8 cellular contexts compared by ENCODE assay signal in genomic region chr2:161166538-161167409, GRCh38. TPM values are rescaled to one million over a fixed set of nuclear protein-coding genes. Genes with fewer than 3 reads are reported as not detected.
DNase-seq lines count a peak whose midpoint lies in the region; ATAC-seq and TF ChIP-seq lines count a peak whose summit lies in the region.

No MANE protein-coding gene starts in this region.

- no peak overlapping the region for H3K4me3 ChIP-seq in mucosa of descending colon
- no peak overlapping the region for H3K4me3 ChIP-seq in testis

- intact Hi-C loops in activated CD8-positive, alpha-beta T cell treated with anti-CD3 and anti-CD28 coated beads for 36 hours (cut with micrococcal nuclease), result loop anchor here (2.0 to 10.0 kb wide), 3 partner anchors 28 to 788 kb away; no protein-coding TSS in a partner anchor
- intact Hi-C loops in mucosa of descending colon (cut with DNase I, micrococcal nuclease), result no loop called here
- intact Hi-C loops in testis (cut with DNase I; ENCODE audit: low total_unique reads), result no loop called here

- no peak overlapping the region for H3K27ac ChIP-seq in testis

- no peaks in the 10 kb centered on the region for H3K27me3 ChIP-seq in testis

- 94 to 96% methylated on average over 6 of the region's 6 CpGs for WGBS in testis, 2 donors

- peaks cover 6% of the 10 kb centered on the region for H3K9me3 Mint-ChIP-seq in activated CD8-positive, alpha-beta T cell treated with anti-CD3 and anti-CD28 coated beads for 36 hours
- H3K9me3 Mint-ChIP-seq in progenitor cell of endocrine pancreas (ENCODE audit: low read depth), result no peaks in the 10 kb centered on the region

- POLR2A ChIA-PET in activated CD8-positive, alpha-beta T cell treated with anti-CD3 and anti-CD28 coated beads for 36 hours (lab: Charles Lee), result interaction anchor here (1.0 to 1.2 kb wide), 4 partner anchors 25 to 64 kb away, joined by 3 read pairs; no protein-coding TSS in a partner anchor

- no peak for TF ChIP-seq POLR2A in testis (IDR thresholded peaks at IDR 0.05)

- H3K9me3 ChIP-seq in mucosa of descending colon (no peaks in the 10 kb centered on the region), testis (no peaks in the 10 kb centered on the region)

- H3K4me3 Mint-ChIP-seq in activated CD8-positive, alpha-beta T cell treated with anti-CD3 and anti-CD28 coated beads for 36 hours, result peak overlapping the region; percentile 47
- H3K4me3 Mint-ChIP-seq in progenitor cell of endocrine pancreas (ENCODE audit: low read depth), result no peak overlapping the region

- peaks cover 90% of the 10 kb centered on the region for H3K4me1 Mint-ChIP-seq in activated CD8-positive, alpha-beta T cell treated with anti-CD3 and anti-CD28 coated beads for 36 hours (ENCODE audit: low read depth)
- H3K4me1 Mint-ChIP-seq in progenitor cell of endocrine pancreas (ENCODE audit: low read depth), result peaks cover 6% of the 10 kb centered on the region

- no peaks in the 10 kb centered on the region for H3K27me3 Mint-ChIP-seq in activated CD8-positive, alpha-beta T cell treated with anti-CD3 and anti-CD28 coated beads for 36 hours
- H3K27me3 Mint-ChIP-seq in progenitor cell of endocrine pancreas, result no peaks in the 10 kb centered on the region

- no peak for TF ChIP-seq CTCF in activated CD8-positive, alpha-beta T cell treated with anti-CD3 and anti-CD28 coated beads for 36 hours (IDR thresholded peaks at IDR 0.05)
- no peak for TF ChIP-seq CTCF in mucosa of descending colon (IDR thresholded peaks at IDR 0.05)
- TF ChIP-seq CTCF in progenitor cell of endocrine pancreas (IDR thresholded peaks at IDR 0.05; ENCODE audit: unreplicated experiment), result no peak
- no peak for TF ChIP-seq CTCF in testis (IDR thresholded peaks at IDR 0.05)

- ATAC-seq in HG03108 (IDR thresholded peaks at IDR 0.05; ENCODE audit: unreplicated experiment), result peak; percentile 70
- peak; percentile 89 for ATAC-seq in activated CD8-positive, alpha-beta T cell treated with anti-CD3 and anti-CD28 coated beads for 36 hours
- ATAC-seq in mucosa of descending colon, result peak; percentile 56

- CTCF ChIA-PET in activated CD8-positive, alpha-beta T cell treated with anti-CD3 and anti-CD28 coated beads for 36 hours (lab: Charles Lee), result interaction anchor here (0.9 to 2.1 kb wide), 3 partner anchors 10 to 56 kb away, joined by 3 to 6 read pairs (median 3); no protein-coding TSS in a partner anchor

- DNase-seq in GM19240 (ENCODE audit: insufficient read length, low spot score), result peak; percentile 11
- peak; percentile 87 for DNase-seq in activated CD8-positive, alpha-beta T cell treated with anti-CD3 and anti-CD28 coated beads for 36 hours
- DNase-seq in mucosa of descending colon, result no peak
- no peak for DNase-seq in progenitor cell of endocrine pancreas (ENCODE audit: low spot score, unreplicated experiment)
- DNase-seq in SHP77 treated with DMSO at 0.1 percent for 48 hours (lab: John Stamatoyannopoulos, UW), result no peak
- DNase-seq in NCI-H1436 treated with DMSO at 0.1 percent for 48 hours (lab: John Stamatoyannopoulos, UW), result no peak
- DNase-seq in testis, result no peak

- peaks cover 75% of the 10 kb centered on the region for H3K36me3 Mint-ChIP-seq in activated CD8-positive, alpha-beta T cell treated with anti-CD3 and anti-CD28 coated beads for 36 hours (ENCODE audit: low read depth)
- H3K36me3 Mint-ChIP-seq in progenitor cell of endocrine pancreas (ENCODE audit: insufficient read depth), result peaks cover 5% of the 10 kb centered on the region

- peak overlapping the region; percentile 92 for H3K27ac Mint-ChIP-seq in activated CD8-positive, alpha-beta T cell treated with anti-CD3 and anti-CD28 coated beads for 36 hours
- no peak overlapping the region for H3K27ac Mint-ChIP-seq in progenitor cell of endocrine pancreas

- peaks cover 16% of the 10 kb centered on the region for H3K4me1 ChIP-seq in mucosa of descending colon (ENCODE audit: low read depth)
- H3K4me1 ChIP-seq in testis, result peaks cover 3% of the 10 kb centered on the region

- H3K36me3 ChIP-seq in mucosa of descending colon (ENCODE audit: low read depth), result no peaks in the 10 kb centered on the region
- no peaks in the 10 kb centered on the region for H3K36me3 ChIP-seq in testis (ENCODE audit: low read depth, missing control alignments)

RNA-seq across cellular contexts. Expression of gene TANK, which starts 6.5 kb away (rescaled TPM):
- 10 to 100 TPM; 49.2 to 51.6 TPM for total RNA-seq in activated CD8-positive, alpha-beta T cell treated with anti-CD3 and anti-CD28 coated beads for 36 hours
- 10 to 100 TPM; 57.2 to 77.6 (median 57.2) TPM for total RNA-seq in mucosa of descending colon
- total RNA-seq in progenitor cell of endocrine pancreas, result 33.5 and 34.4 TPM in 2 replicates
- total RNA-seq in testis, result 10 to 100 TPM; 52.8 to 63.6 TPM
- 34.7 TPM for polyA plus RNA-seq in testis (ENCODE audit: insufficient read depth, low read depth, low replicate concordance)

Comparison
In these comparisons a context has a peak if more than half of its experiments do, and no peak if none do; other contexts are left out.
1. DNase-seq: peak in GM19240 (single experiment) and activated CD8-positive, alpha-beta T cell treated with anti-CD3 and anti-CD28 coated beads for 36 hours (single experiment); none in mucosa of descending colon (0 of 3), progenitor cell of endocrine pancreas (single experiment), SHP77 treated with DMSO at 0.1 percent for 48 hours (single experiment), NCI-H1436 treated with DMSO at 0.1 percent for 48 hours (single experiment) and testis (single experiment).
2. Peak in every context shown above with its lines, with median percentiles within 50 percentile points of each other: ATAC-seq.